8 cellular contexts compared by ENCODE assay signal in genomic region chr2:1817256-1818127, GRCh38.
DNase-seq lines count a peak whose midpoint lies in the region; ATAC-seq lines count a peak whose summit lies in the region.

No MANE protein-coding gene starts in this region.

- H3K27ac Mint-ChIP-seq in central memory CD8-positive, alpha-beta T cell (ENCODE audit: low read depth), result no peak overlapping the region

- H3K36me3 ChIP-seq in Karpas-422 (ENCODE audit: insufficient read depth, low read length), result no peaks in the 10 kb centered on the region

- ATAC-seq in GM21717 (IDR thresholded peaks at IDR 0.05; ENCODE audit: unreplicated experiment), result peak; percentile 88
- ATAC-seq in central memory CD8-positive, alpha-beta T cell (replicated peaks; ENCODE audit: extremely low read depth, poor library complexity, severe bottlenecking), result peak; percentile 47

- no peaks in the 10 kb centered on the region for H3K36me3 Mint-ChIP-seq in central memory CD8-positive, alpha-beta T cell (ENCODE audit: insufficient read depth)

- H3K4me3 ChIP-seq in Karpas-422 (ENCODE audit: low read length), result no peak overlapping the region

- H4K20me1 ChIP-seq in Karpas-422 (ENCODE audit: insufficient read depth, low read depth, low read length), result no peaks in the 10 kb centered on the region

- H3K27ac ChIP-seq in Karpas-422 (ENCODE audit: low read length), result no peak overlapping the region
- H3K27ac ChIP-seq in layer of hippocampus (ENCODE audit: low read depth, low read length), result peak overlapping the region; percentile 82

- no peaks in the 10 kb centered on the region for H3K9me3 Mint-ChIP-seq in central memory CD8-positive, alpha-beta T cell

- H3K27me3 Mint-ChIP-seq in central memory CD8-positive, alpha-beta T cell, result no peaks in the 10 kb centered on the region

- no peaks in the 10 kb centered on the region for H3K9me3 ChIP-seq in Karpas-422 (ENCODE audit: low read length)

- no peak overlapping the region for H3K9ac ChIP-seq in Karpas-422 (ENCODE audit: low read length)

- no peaks in the 10 kb centered on the region for H3K9me2 ChIP-seq in Karpas-422 (replicated peaks; ENCODE audit: insufficient read depth, low read length)

- no peaks in the 10 kb centered on the region for H3K4me1 ChIP-seq in Karpas-422 (ENCODE audit: low read length)

- H3K27me3 ChIP-seq in Karpas-422 (ENCODE audit: low read length) (no peaks in the 10 kb centered on the region), layer of hippocampus (ENCODE audit: control insufficient read depth, insufficient read depth, low read length) (no peaks in the 10 kb centered on the region)

- no peak overlapping the region for H3K4me3 Mint-ChIP-seq in central memory CD8-positive, alpha-beta T cell

- no peak overlapping the region for H2AFZ ChIP-seq in Karpas-422 (ENCODE audit: low read length)

- DNase-seq in EL (peak; percentile 98), Karpas-422 (peak; percentile 67), NCI-H1048 (lab: John Stamatoyannopoulos, UW) (no peak)
- DNase-seq in activated CD4-positive, CD25-positive, alpha-beta regulatory T cell (lab: John Stamatoyannopoulos, UW), result peak; percentile 2 to 21 (median 9)
- peak in 1 of 2 donors; percentile 39 for DNase-seq in central memory CD8-positive, alpha-beta T cell (ENCODE audit: low spot score in 2 of 2)
- peak; percentile 70 for DNase-seq in stimulated activated CD4-positive, alpha-beta T cell treated with anti-CD3 and anti-CD28 coated beads, Interleukin-15, amount 100 ng/mL, for 24 hours

- H3K79me2 ChIP-seq in Karpas-422 (ENCODE audit: low read length), result no peaks in the 10 kb centered on the region

- H3K4me2 ChIP-seq in Karpas-422 (ENCODE audit: low read depth, low read length, poor library complexity, severe bottlenecking), result no peak overlapping the region

- H3K4me1 Mint-ChIP-seq in central memory CD8-positive, alpha-beta T cell, result no peaks in the 10 kb centered on the region
